In the genomic region with DNA sequence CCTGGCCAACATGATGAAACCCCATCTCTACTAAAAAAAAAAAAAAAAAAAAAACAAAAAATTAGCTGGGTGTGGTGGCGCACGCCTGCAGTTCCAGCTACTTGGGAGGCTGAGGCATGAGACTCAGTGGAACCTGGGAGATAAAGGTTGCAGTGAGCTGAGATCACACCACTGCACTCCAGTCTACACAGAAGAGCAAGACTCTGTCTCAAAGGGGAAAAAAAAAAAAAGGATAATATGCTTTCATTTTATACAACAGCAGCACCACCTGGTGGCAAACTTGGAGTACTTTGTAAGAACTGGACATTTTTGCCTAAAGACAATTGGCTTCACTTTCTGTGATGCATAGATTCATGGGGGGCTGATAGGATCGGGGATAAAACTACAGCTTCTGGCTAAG, we compare ENCODE assay signal across 8 cellular contexts. TPM values are rescaled to one million over a fixed set of nuclear protein-coding genes. Genes with fewer than 3 reads are reported as not detected.
DNase-seq lines count a peak whose midpoint lies in the region; ATAC-seq and TF ChIP-seq lines count a peak whose summit lies in the region.

No MANE protein-coding gene starts in this region.

- in situ Hi-C loops in GM13976 (cut with MboI; ENCODE audit: low sequenced_read_pairs, unreplicated experiment) = loop anchor here (25.0 kb wide), 1 partner anchor 262 kb away; no protein-coding TSS in a partner anchor

- TF ChIP-seq CTCF in GM13976 (IDR thresholded peaks at IDR 0.05; ENCODE audit: borderline replicate concordance, control extremely low read depth, extremely low read depth, insufficient read depth, missing control alignments) = peak; percentile 52

- DNase-seq in A172 (ENCODE audit: low spot score) = peak; percentile 70
- DNase-seq in GM13976 (ENCODE audit: low spot score) = peak; percentile 69
- DNase-seq in NCI-H345 (lab: John Stamatoyannopoulos, UW) = peak; percentile 61
- peak; percentile 53 for DNase-seq in activated CD4-positive, CD25-positive, alpha-beta regulatory T cell treated with anti-CD3 and anti-CD28 coated beads, Interleukin-2, amount 50 U/mL, for 72 hours
- peak; percentile 70 to 77 for DNase-seq in dermis microvascular lymphatic vessel endothelial cell (ENCODE audit: low read depth in 2 of 2)
- peak; percentile 79 for DNase-seq in mesendoderm
- DNase-seq in stimulated activated naive CD8-positive, alpha-beta T cell treated with anti-CD3 and anti-CD28 coated beads, Interleukin-15, amount 100 ng/mL, for 72 hours = peak; percentile 52 to 54

- no peak overlapping the region for H3K56ac ChIP-seq in mesendoderm (ENCODE audit: low read length)

- no peak overlapping the region for H3K9ac ChIP-seq in mesendoderm (ENCODE audit: low read length)

- ATAC-seq in stimulated activated naive CD8-positive, alpha-beta T cell treated with anti-CD3 and anti-CD28 coated beads, Interleukin-15, amount 100 ng/mL, for 72 hours = peak; percentile 56
- ATAC-seq in GM19463 (IDR thresholded peaks at IDR 0.05; ENCODE audit: unreplicated experiment) = no peak

- peaks cover 40% of the 10 kb centered on the region for H3K4me1 Mint-ChIP-seq in stimulated activated naive CD8-positive, alpha-beta T cell treated with anti-CD3 and anti-CD28 coated beads, Interleukin-15, amount 100 ng/mL, for 72 hours

- no peak overlapping the region for H2BK15ac ChIP-seq in mesendoderm (replicated peaks; ENCODE audit: low read depth)

- peaks cover 6% of the 10 kb centered on the region for H3K36me3 ChIP-seq in mesendoderm (ENCODE audit: control insufficient read depth, insufficient read depth, low read length)

- H3K4me1 ChIP-seq in mesendoderm (ENCODE audit: control insufficient read depth, low read depth, low read length) = no peaks in the 10 kb centered on the region

- no peaks in the 10 kb centered on the region for H3K27me3 Mint-ChIP-seq in stimulated activated naive CD8-positive, alpha-beta T cell treated with anti-CD3 and anti-CD28 coated beads, Interleukin-15, amount 100 ng/mL, for 72 hours

- H3K79me2 ChIP-seq in mesendoderm (ENCODE audit: control insufficient read depth, insufficient read depth, low read length) = peaks cover 14% of the 10 kb centered on the region

- WGBS in mesendoderm (ENCODE audit: extremely low coverage, insufficient coverage, low lambda C conversion rate) = no CpG with 5 or more reads among the region's 3 CpGs

- no peak overlapping the region for H2BK120ac ChIP-seq in mesendoderm (ENCODE audit: low read depth, low read length)

- no peak overlapping the region for H3K27ac ChIP-seq in mesendoderm (ENCODE audit: low read depth, low read length)

- no peak overlapping the region for H3K23ac ChIP-seq in mesendoderm (ENCODE audit: low read length)

- H3K27ac Mint-ChIP-seq in stimulated activated naive CD8-positive, alpha-beta T cell treated with anti-CD3 and anti-CD28 coated beads, Interleukin-15, amount 100 ng/mL, for 72 hours = no peak overlapping the region

- peaks cover 4% of the 10 kb centered on the region for H3K79me1 ChIP-seq in mesendoderm (ENCODE audit: low read length)

- H3K4ac ChIP-seq in mesendoderm (ENCODE audit: low read depth, low read length) = no peak overlapping the region

- H4K8ac ChIP-seq in mesendoderm (ENCODE audit: low read depth, low read length) = no peak overlapping the region

- H3K4me3 Mint-ChIP-seq in stimulated activated naive CD8-positive, alpha-beta T cell treated with anti-CD3 and anti-CD28 coated beads, Interleukin-15, amount 100 ng/mL, for 72 hours = no peak overlapping the region

- H2AK5ac ChIP-seq in mesendoderm (ENCODE audit: low read length) = no peak overlapping the region

- no peak overlapping the region for H3K4me2 ChIP-seq in mesendoderm (ENCODE audit: low read length)

- H2BK5ac ChIP-seq in mesendoderm (ENCODE audit: low read length) = no peak overlapping the region

- no peak overlapping the region for H3K4me3 ChIP-seq in mesendoderm (ENCODE audit: low read length)

- no peaks in the 10 kb centered on the region for H3K9me3 Mint-ChIP-seq in stimulated activated naive CD8-positive, alpha-beta T cell treated with anti-CD3 and anti-CD28 coated beads, Interleukin-15, amount 100 ng/mL, for 72 hours

- no peak overlapping the region for H4K5ac ChIP-seq in mesendoderm (ENCODE audit: low read length)

- H3K27me3 ChIP-seq in mesendoderm (ENCODE audit: insufficient read depth, low read length, poor library complexity) = no peaks in the 10 kb centered on the region

- no peak overlapping the region for H3K18ac ChIP-seq in mesendoderm (ENCODE audit: low read length)

RNA-seq across cellular contexts. Expression of a gene that starts 8.5 kb away (rescaled TPM):
- 30.5 and 36.0 TPM in 2 replicates for total RNA-seq in A172 (2014; rRNA removed; shearing (Covaris generic))
- 60.8 and 85.3 TPM in 2 replicates for total RNA-seq in dermis microvascular lymphatic vessel endothelial cell
- 88.0 TPM for polyA plus RNA-seq in mesendoderm (2013, experiment 1 of 2)
- polyA plus RNA-seq in mesendoderm (2013, experiment 2 of 2) = 89.9 TPM

RNA-seq across cellular contexts. Expression of a gene that starts 8.6 kb away (rescaled TPM):
- total RNA-seq in A172 (2014; rRNA removed; shearing (Covaris generic)) = 28.0 and 30.9 TPM in 2 replicates
- 10.7 and 19.1 TPM in 2 replicates for total RNA-seq in dermis microvascular lymphatic vessel endothelial cell
- polyA plus RNA-seq in mesendoderm (2013, experiment 1 of 2) = 80.1 TPM
- 82.8 TPM for polyA plus RNA-seq in mesendoderm (2013, experiment 2 of 2)

RNA-seq across cellular contexts. Expression of a gene that starts 18.4 kb away (rescaled TPM):
- 0.31 and 0.38 TPM in 2 replicates for total RNA-seq in A172 (2014; rRNA removed; shearing (Covaris generic))
- 1.0 and 7.6 TPM in 2 replicates for total RNA-seq in dermis microvascular lymphatic vessel endothelial cell
- 12.0 TPM for polyA plus RNA-seq in mesendoderm (2013, experiment 1 of 2)
- polyA plus RNA-seq in mesendoderm (2013, experiment 2 of 2) = 11.5 TPM
